Comparison of ENCODE assay signal across 16 cellular contexts in genomic region chr13:28117689-28118377, GRCh38. TPM values are rescaled to one million over a fixed set of nuclear protein-coding genes. Genes with fewer than 3 reads are reported as not detected.
A peak's percentile ranks its signal among the peaks of the same experiment; 100 is the strongest.
DNase-seq lines count a peak whose midpoint lies in the region; ATAC-seq and TF ChIP-seq lines count a peak whose summit lies in the region.
"Had no signal": no experiment of that assay in that cellular context is flagged by ENCODE, and none has a peak within 500 bp of the region (broad histone marks: within the 10 kb centered on the region; RNA-seq: fewer than 3 reads in every experiment).

No MANE protein-coding gene starts in this region.

- 100% methylated on average over 1 of the region's 9 CpGs for WGBS in mesendoderm (ENCODE audit: extremely low coverage, insufficient coverage, low lambda C conversion rate)

- no peaks in the 10 kb centered on the region for H3K79me2 ChIP-seq in mesendoderm (ENCODE audit: control insufficient read depth, insufficient read depth, low read length)

- no peak overlapping the region for H3K4ac ChIP-seq in mesendoderm (ENCODE audit: low read depth, low read length)

- no peak overlapping the region for H2AK5ac ChIP-seq in mesendoderm (ENCODE audit: low read length)

- H3K4me2 ChIP-seq in mesendoderm (ENCODE audit: low read length), result no peak overlapping the region
- H3K4me2 ChIP-seq: PC-9 had no signal

- no peak overlapping the region for H4K8ac ChIP-seq in mesendoderm (ENCODE audit: low read depth, low read length)

- H3K4me1 ChIP-seq in colonic mucosa (no peaks in the 10 kb centered on the region), mesendoderm (ENCODE audit: control insufficient read depth, low read depth, low read length) (peaks cover 2% of the 10 kb centered on the region)

- ATAC-seq in GM18907 (IDR thresholded peaks at IDR 0.05; ENCODE audit: unreplicated experiment) (no peak), GM19467 (IDR thresholded peaks at IDR 0.05; ENCODE audit: unreplicated experiment) (no peak)
- ATAC-seq: naive thymus-derived CD8-positive, alpha-beta T cell had no signal

- no peak overlapping the region for H2BK5ac ChIP-seq in mesendoderm (ENCODE audit: low read length)

- H3K36me3 ChIP-seq in colonic mucosa, result no peaks in the 10 kb centered on the region
- no peaks in the 10 kb centered on the region for H3K36me3 ChIP-seq in mesendoderm (ENCODE audit: control insufficient read depth, insufficient read depth, low read length)

- intact Hi-C loops in colonic mucosa (cut with DNase I), result no loop called here

- no peaks in the 10 kb centered on the region for H3K79me1 ChIP-seq in mesendoderm (ENCODE audit: low read length)

- no peak overlapping the region for H3K9ac ChIP-seq in colonic mucosa (ENCODE audit: low read depth in 2 of 2, low read length in 2 of 2)
- no peak overlapping the region for H3K9ac ChIP-seq in mesendoderm (ENCODE audit: low read length)

- H4K5ac ChIP-seq in mesendoderm (ENCODE audit: low read length), result no peak overlapping the region

- no peak overlapping the region for H2BK120ac ChIP-seq in mesendoderm (ENCODE audit: low read depth, low read length)

- no peaks in the 10 kb centered on the region for H3K9me3 ChIP-seq in colonic mucosa

- no peaks in the 10 kb centered on the region for H3K27me3 ChIP-seq in colonic mucosa
- H3K27me3 ChIP-seq in mesendoderm (ENCODE audit: insufficient read depth, low read length, poor library complexity), result no peaks in the 10 kb centered on the region

- no peak overlapping the region for H3K18ac ChIP-seq in mesendoderm (ENCODE audit: low read length)

- H3K27ac ChIP-seq in colonic mucosa (no peak overlapping the region), mesendoderm (ENCODE audit: low read depth, low read length) (no peak overlapping the region)
- H3K27ac ChIP-seq: PC-9 had no signal

- H3K4me3 ChIP-seq in colonic mucosa (no peak overlapping the region), mesendoderm (ENCODE audit: low read length) (no peak overlapping the region)
- H3K4me3 ChIP-seq: PC-9 had no signal

- peak overlapping the region; percentile 58 for H3K56ac ChIP-seq in mesendoderm (ENCODE audit: low read length)

- no peak overlapping the region for H3K23ac ChIP-seq in mesendoderm (ENCODE audit: low read length)

- peak; percentile 11 for DNase-seq in H4 (ENCODE audit: low spot score)
- DNase-seq in NCI-H1092 treated with DMSO at 0.1 percent for 48 hours (lab: John Stamatoyannopoulos, UW), result peak; percentile 14
- DNase-seq in colonic mucosa, result peak; percentile 59
- peak; percentile 43 for DNase-seq in mesendoderm
- no peak for DNase-seq in activated effector memory CD4-positive, alpha-beta T cell treated with Interleukin-2 at 50 U/mL for 16 hours
- no peak for DNase-seq in NCI-H510A treated with DMSO at 0.1 percent for 48 hours (lab: John Stamatoyannopoulos, UW)
- DNase-seq: activated naive CD8-positive, alpha-beta T cell treated with anti-CD3 and anti-CD28 coated beads for 36 hours; COR-L47; cortex of kidney; naive thymus-derived CD8-positive, alpha-beta T cell; NCI-H1417 treated with DMSO at 0.1 percent for 48 hours; PC-9; T1000 had no signal

- no peak overlapping the region for H2BK15ac ChIP-seq in mesendoderm (replicated peaks; ENCODE audit: low read depth)

- TF ChIP-seq CTCF in colonic mucosa (IDR thresholded peaks at IDR 0.05), result no peak

RNA-seq across cellular contexts. Expression of gene FLT3, which starts 17.5 kb away (rescaled TPM):
- 0.04 and 0.45 TPM in 2 replicates for total RNA-seq in H4 (2014; rRNA removed; shearing (Covaris generic))
- under 1 TPM in 1 of 2 donors, not detected in 1; 0.19 TPM for total RNA-seq in colonic mucosa
- polyA plus RNA-seq in mesendoderm (2013, experiment 1 of 2), result 0.13 TPM
- polyA plus RNA-seq in mesendoderm (2013, experiment 2 of 2), result 0.13 TPM
- total RNA-seq: PC-9 had no signal
- polyA plus RNA-seq: keratinocyte; naive thymus-derived CD8-positive, alpha-beta T cell had no signal

RNA-seq across cellular contexts. Expression of gene PAN3, which starts 20.5 kb away (rescaled TPM):
- total RNA-seq in H4 (2014; rRNA removed; shearing (Covaris generic)), result 5.2 and 7.4 TPM in 2 replicates
- 10 to 100 TPM; 29.3 to 38.7 TPM for total RNA-seq in colonic mucosa
- 15.0 TPM for polyA plus RNA-seq in mesendoderm (2013, experiment 1 of 2)
- polyA plus RNA-seq in mesendoderm (2013, experiment 2 of 2), result 14.3 TPM

Comparison
In these comparisons a context has a peak if more than half of its experiments do, and no peak if none do; other contexts are left out.
1. DNase-seq: peak in H4 (single experiment), NCI-H1092 treated with DMSO at 0.1 percent for 48 hours (single experiment), colonic mucosa (single experiment) and mesendoderm (single experiment); none in activated effector memory CD4-positive, alpha-beta T cell treated with Interleukin-2 at 50 U/mL for 16 hours (single experiment) and NCI-H510A treated with DMSO at 0.1 percent for 48 hours (single experiment).